In genomic region chr16:31107465-31107867, GRCh38 we compare ENCODE assay signal across 8 cellular contexts. TPM values are rescaled to one million over a fixed set of nuclear protein-coding genes. Genes with fewer than 3 reads are reported as not detected.
A peak's percentile ranks its signal among the peaks of the same experiment; 100 is the strongest.
DNase-seq lines count a peak whose midpoint lies in the region; ATAC-seq, FAIRE-seq and TF ChIP-seq lines count a peak whose summit lies in the region.

No MANE protein-coding gene starts in this region.

- 94% methylated on average over 6 of the region's 6 CpGs for WGBS in liver

- no peaks in the 10 kb centered on the region; the same call in 1 of the 2 replicates for H3K9me3 ChIP-seq in NT2/D1 (ENCODE audit: insufficient read depth, low read length)
- H3K9me3 ChIP-seq in liver (ENCODE audit: control insufficient read depth in 4 of 4, low read length in 3 of 4), result no peaks in the 10 kb centered on the region

- no peak for TF ChIP-seq CTCF in GM13976 (IDR thresholded peaks at IDR 0.05; ENCODE audit: borderline replicate concordance, control extremely low read depth, extremely low read depth, insufficient read depth, missing control alignments)
- TF ChIP-seq CTCF in liver (IDR thresholded peaks at IDR 0.05; ENCODE audit: low read depth, low read length, missing input control), result no peak

- peak overlapping the region; percentile 86 to 96 for H3K27ac ChIP-seq in liver (ENCODE audit: low read depth in 1 of 2, low read length in 2 of 2)

- in situ Hi-C loops in GM13976 (cut with MboI; ENCODE audit: low sequenced_read_pairs, unreplicated experiment), result no loop called here

- peak overlapping the region; percentile 93 for H3K4me3 ChIP-seq in NT2/D1 (ENCODE audit: insufficient read length, low read depth)
- H3K4me3 ChIP-seq in liver (ENCODE audit: low read depth in 1 of 3, low read length in 3 of 3), result no peak overlapping the region

- peak overlapping the region; percentile 92 for H3K9ac ChIP-seq in NT2/D1 (ENCODE audit: insufficient read length, low read depth)
- no peak overlapping the region for H3K9ac ChIP-seq in liver (ENCODE audit: low read depth in 1 of 2, low read length in 2 of 2)

- H3K27me3 ChIP-seq in NT2/D1 (ENCODE audit: insufficient read depth, insufficient read length) (no peaks in the 10 kb centered on the region), liver (ENCODE audit: control insufficient read depth in 4 of 4, insufficient read depth in 4 of 4, low read length in 3 of 4) (no peaks in the 10 kb centered on the region)

- TF ChIP-seq RAD21 in liver (IDR thresholded peaks at IDR 0.05), result no peak

- H3K36me3 ChIP-seq in NT2/D1 (ENCODE audit: insufficient read depth, insufficient read length, low read length) (peaks cover 34% of the 10 kb centered on the region), liver (ENCODE audit: control insufficient read depth in 4 of 4, insufficient read depth in 3 of 4, low read depth in 1 of 4, low read length in 3 of 4) (peaks cover 0 to 10% (median 6%) of the 10 kb centered on the region in 4 donors)

- FAIRE-seq in urothelium cell line (lab: Jason Lieb, UNC), result no peak

- H3K4me1 ChIP-seq in NT2/D1 (ENCODE audit: insufficient read depth, insufficient read length) (peaks cover 3% of the 10 kb centered on the region), liver (ENCODE audit: control insufficient read depth in 4 of 4, insufficient read depth in 4 of 4, low read length in 3 of 4) (peaks cover 5 to 40% (median 26%) of the 10 kb centered on the region in 4 donors)

- DNase-seq in GM13976 (ENCODE audit: low spot score), result peak; percentile 78
- DNase-seq in NT2/D1 (ENCODE audit: low read depth, low spot score), result no peak
- no peak for DNase-seq in urothelium cell line (ENCODE audit: low spot score)
- DNase-seq in AG08395 (ENCODE audit: low spot score), result no peak
- DNase-seq in iPS-NIHi7 (ENCODE audit: extremely low spot score), result no peak

- peak; percentile 41 for ATAC-seq in GM21737 (IDR thresholded peaks at IDR 0.05; ENCODE audit: unreplicated experiment)
- ATAC-seq in HG03025 (IDR thresholded peaks at IDR 0.05; ENCODE audit: low FRiP score, unreplicated experiment), result no peak

TF ChIP-seq in liver, 16 proteins besides CTCF, POLR2A, EP300 and RAD21:
- TF ChIP-seq, protein P1, sequence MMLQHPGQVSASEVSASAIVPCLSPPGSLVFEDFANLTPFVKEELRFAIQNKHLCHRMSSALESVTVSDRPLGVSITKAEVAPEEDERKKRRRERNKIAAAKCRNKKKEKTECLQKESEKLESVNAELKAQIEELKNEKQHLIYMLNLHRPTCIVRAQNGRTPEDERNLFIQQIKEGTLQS (IDR thresholded peaks at IDR 0.05), result no peak
- no peak for TF ChIP-seq FOXA2 (IDR thresholded peaks at IDR 0.05)
- no peak for TF ChIP-seq SP1 (IDR thresholded peaks at IDR 0.05)
- TF ChIP-seq YY1 (IDR thresholded peaks at IDR 0.05), result no peak
- no peak for TF ChIP-seq TAF1 (conservative IDR thresholded peaks at IDR 0.05)
- no peak for TF ChIP-seq HNF4A (conservative IDR thresholded peaks at IDR 0.05)
- TF ChIP-seq GABPA (IDR thresholded peaks at IDR 0.05 in 1 of 2, conservative IDR thresholded peaks at IDR 0.05 in 1 of 2), result no peak
- no peak for TF ChIP-seq REST (IDR thresholded peaks at IDR 0.05)
- TF ChIP-seq ZBTB33 (IDR thresholded peaks at IDR 0.05), result no peak
- TF ChIP-seq NR2F2 (IDR thresholded peaks at IDR 0.05), result no peak
- no peak for TF ChIP-seq MAX (IDR thresholded peaks at IDR 0.05)
- TF ChIP-seq EGR1 (IDR thresholded peaks at IDR 0.05; ENCODE audit: low read depth in 2 of 2), result no peak
- no peak for TF ChIP-seq HNF4G (IDR thresholded peaks at IDR 0.05)
- TF ChIP-seq RXRA (IDR thresholded peaks at IDR 0.05), result no peak
- no peak for TF ChIP-seq JUND (IDR thresholded peaks at IDR 0.05)
- TF ChIP-seq FOXA1 (IDR thresholded peaks at IDR 0.05), result no peak
TF ChIP-seq in liver: peak in this region for 0.

RNA-seq across cellular contexts. Expression of gene BCKDK, which starts 0.7 kb away (rescaled TPM):
- total RNA-seq in liver, result 10 to 100 TPM; 10.0 to 29.5 TPM
- 10 to 100 TPM; 40.2 to 41.6 TPM for polyA plus RNA-seq in liver

RNA-seq across cellular contexts. Expression of gene KAT8, which starts 10.0 kb away (rescaled TPM):
- total RNA-seq in liver, result 10 to 100 TPM; 20.9 to 37.4 TPM
- polyA plus RNA-seq in liver, result 10 to 100 TPM; 15.9 to 18.3 TPM

RNA-seq across cellular contexts. Expression of gene VKORC1, which starts 12.9 kb away (rescaled TPM):
- total RNA-seq in liver, result 100 to 1,000 TPM in 1 of 2 donors, 10 to 100 TPM in 1; 29.9 to 166 TPM
- 100 to 1,000 TPM; 360 to 519 TPM for polyA plus RNA-seq in liver

RNA-seq across cellular contexts. Expression of gene PRSS53, which starts 18.7 kb away (rescaled TPM):
- 10 to 100 TPM in 1 of 2 donors, under 1 TPM in 1; 0.51 to 14.5 TPM for total RNA-seq in liver
- 1 to 10 TPM; 1.6 to 4.4 TPM for polyA plus RNA-seq in liver

RNA-seq across cellular contexts. Expression of gene PRSS8, which starts 28.1 kb away (rescaled TPM):
- total RNA-seq in liver, result 1 to 10 TPM; 1.1 to 8.3 TPM
- polyA plus RNA-seq in liver, result 10 to 100 TPM in 1 of 2 donors, 1 to 10 TPM in 1; 8.5 to 50.1 TPM
